Comparison of ENCODE assay signal across 8 cellular contexts in genomic region chr1:170073893-170074249, GRCh38. TPM values are rescaled to one million over a fixed set of nuclear protein-coding genes. Genes with fewer than 3 reads are reported as not detected.
DNase-seq lines count a peak whose midpoint lies in the region; ATAC-seq, FAIRE-seq and TF ChIP-seq lines count a peak whose summit lies in the region.

No MANE protein-coding gene starts in this region.

- no peak for TF ChIP-seq CTCF in bronchial epithelial cell (IDR thresholded peaks at IDR 0.05; ENCODE audit: insufficient read depth, low read length, severe bottlenecking)

- peak overlapping the region; percentile 91 for H3K27ac Mint-ChIP-seq in stimulated activated naive CD8-positive, alpha-beta T cell treated with anti-CD3 and anti-CD28 coated beads, Interleukin-15, Interleukin-2, amounts not matched to agents 100 ng/mL and 50 ng/mL, for 24 hours

- peaks cover 18% of the 10 kb centered on the region for H3K4me1 ChIP-seq in mononuclear cell (ENCODE audit: insufficient read depth, low read length)

- FAIRE-seq in bronchial epithelial cell (lab: Jason Lieb, UNC): no peak

- peaks cover 5% of the 10 kb centered on the region for H3K9me3 Mint-ChIP-seq in stimulated activated naive CD8-positive, alpha-beta T cell treated with anti-CD3 and anti-CD28 coated beads, Interleukin-15, Interleukin-2, amounts not matched to agents 100 ng/mL and 50 ng/mL, for 24 hours

- ATAC-seq in stimulated activated naive CD8-positive, alpha-beta T cell treated with anti-CD3 and anti-CD28 coated beads, Interleukin-15, Interleukin-2, amounts not matched to agents 100 U/mL and 50 U/mL, for 24 hours: no peak
- no peak for ATAC-seq in HG02588 (IDR thresholded peaks at IDR 0.05; ENCODE audit: unreplicated experiment)

- H3K27me3 Mint-ChIP-seq in stimulated activated naive CD8-positive, alpha-beta T cell treated with anti-CD3 and anti-CD28 coated beads, Interleukin-15, Interleukin-2, amounts not matched to agents 100 ng/mL and 50 ng/mL, for 24 hours: no peaks in the 10 kb centered on the region

- H3K36me3 ChIP-seq in bronchial epithelial cell (ENCODE audit: control insufficient read depth, insufficient read depth, low read length): no peaks in the 10 kb centered on the region

- no peaks in the 10 kb centered on the region for H3K9me3 ChIP-seq in mononuclear cell (ENCODE audit: low read depth, low read length)

- peaks cover 56% of the 10 kb centered on the region for H3K4me1 Mint-ChIP-seq in stimulated activated naive CD8-positive, alpha-beta T cell treated with anti-CD3 and anti-CD28 coated beads, Interleukin-15, Interleukin-2, amounts not matched to agents 100 ng/mL and 50 ng/mL, for 24 hours (ENCODE audit: low read depth)

- peak overlapping the region; percentile 91 for H3K4me3 Mint-ChIP-seq in stimulated activated naive CD8-positive, alpha-beta T cell treated with anti-CD3 and anti-CD28 coated beads, Interleukin-15, Interleukin-2, amounts not matched to agents 100 ng/mL and 50 ng/mL, for 24 hours

- no peaks in the 10 kb centered on the region for H3K27me3 ChIP-seq in bronchial epithelial cell (ENCODE audit: control insufficient read depth, insufficient read depth, low read length)
- no peaks in the 10 kb centered on the region for H3K27me3 ChIP-seq in mononuclear cell (ENCODE audit: insufficient read depth, low read length)

- H3K4me3 ChIP-seq in bronchial epithelial cell (ENCODE audit: low read depth, low read length) (peak overlapping the region; percentile 66), mononuclear cell (ENCODE audit: low read length) (peak overlapping the region; percentile 66)

- DNase-seq in stimulated activated naive CD8-positive, alpha-beta T cell treated with anti-CD3 and anti-CD28 coated beads, Interleukin-15, Interleukin-2, amounts not matched to agents 100 U/mL and 50 U/mL, for 24 hours: no peak
- DNase-seq in bronchial epithelial cell (ENCODE audit: low read depth) (peak; percentile 3), kidney tubule cell (ENCODE audit: low spot score) (no peak), NCI-H2081 (lab: John Stamatoyannopoulos, UW) (no peak)
- no peak for DNase-seq in stimulated activated naive CD4-positive, alpha-beta T cell treated with Interleukin-2 at 50 U/mL for 16 hours (lab: John Stamatoyannopoulos, UW)

- no peaks in the 10 kb centered on the region for H3K36me3 Mint-ChIP-seq in stimulated activated naive CD8-positive, alpha-beta T cell treated with anti-CD3 and anti-CD28 coated beads, Interleukin-15, Interleukin-2, amounts not matched to agents 100 ng/mL and 50 ng/mL, for 24 hours (ENCODE audit: low read depth)

RNA-seq across cellular contexts. Expression of gene KIFAP3, which starts 0.6 kb away (rescaled TPM):
- total RNA-seq in bronchial epithelial cell: 11.1 and 15.7 TPM in 2 replicates
- 23.6 TPM for total RNA-seq in mononuclear cell
